ENCODE assay signal across 11 cellular contexts in genomic region chr14:74946659-74947281, GRCh38. TPM values are rescaled to one million over a fixed set of nuclear protein-coding genes. Genes with fewer than 3 reads are reported as not detected.
DNase-seq lines count a peak whose midpoint lies in the region; ATAC-seq, FAIRE-seq and TF ChIP-seq lines count a peak whose summit lies in the region.
"Had no signal": no experiment of that assay in that cellular context is flagged by ENCODE, and none has a peak within 500 bp of the region (broad histone marks: within the 10 kb centered on the region; RNA-seq: fewer than 3 reads in every experiment).

No MANE protein-coding gene starts in this region.

- no peaks in the 10 kb centered on the region for H3K36me3 ChIP-seq in colonic mucosa

- no peak for TF ChIP-seq CTCF in colonic mucosa (IDR thresholded peaks at IDR 0.05)

- FAIRE-seq in urothelium cell line (lab: Jason Lieb, UNC) = peak; percentile 30

- no peak for ATAC-seq in activated naive CD4-positive, alpha-beta T cell treated with anti-CD3 and anti-CD28 coated beads, Interleukin-2, amount 50 U/mL, for 72 hours

- no peaks in the 10 kb centered on the region for H3K9me3 Mint-ChIP-seq in activated naive CD4-positive, alpha-beta T cell treated with anti-CD3 and anti-CD28 coated beads, Interleukin-2, amount 50 U/mL, for 72 hours
- H3K9me3 Mint-ChIP-seq: activated CD4-positive, alpha-beta memory T cell treated with anti-CD3 and anti-CD28 coated beads for 36 hours had no signal

- no peak for DNase-seq in activated naive CD4-positive, alpha-beta T cell treated with anti-CD3 and anti-CD28 coated beads, Interleukin-2, amount 50 U/mL, for 72 hours (ENCODE audit: low spot score in 2 of 2)
- no peak for DNase-seq in activated naive CD4-positive, alpha-beta T cell treated with Interleukin-2 at 50 U/mL for 16 hours
- peak; percentile 23 to 30 for DNase-seq in T47D (ENCODE audit: low read depth in 1 of 2, low spot score in 1 of 2)
- DNase-seq in medulla oblongata (ENCODE audit: extremely low spot score) = peak; percentile 38
- no peak for DNase-seq in urothelium cell line (ENCODE audit: low spot score)
- no peak for DNase-seq in colonic mucosa
- DNase-seq in SKM-1 treated with dmso at 0.1 percent for 144 hours (lab: John Stamatoyannopoulos, UW; ENCODE audit: unreplicated experiment) = no peak
- DNase-seq in activated CD4-positive, alpha-beta T cell treated with anti-CD3 and anti-CD28 coated beads for 4 hours = no peak
- DNase-seq: NCI-H1436 treated with DMSO at 0.1 percent for 48 hours had no signal

- H3K27ac ChIP-seq in colonic mucosa = no peak overlapping the region

- peak overlapping the region; percentile 78 to 87 for H3K27ac Mint-ChIP-seq in activated naive CD4-positive, alpha-beta T cell treated with anti-CD3 and anti-CD28 coated beads, Interleukin-2, amount 50 U/mL, for 72 hours
- H3K27ac Mint-ChIP-seq: activated CD4-positive, alpha-beta memory T cell treated with anti-CD3 and anti-CD28 coated beads for 36 hours had no signal

- no peak overlapping the region for H3K9ac ChIP-seq in colonic mucosa (ENCODE audit: low read depth in 2 of 2, low read length in 2 of 2)

- in situ Hi-C loops in T47D (cut with HindIII; ENCODE audit: low pct_unique_long_range_greater_than_20kb, low sequenced_read_pairs) = no loop called here

- peaks cover 7% of the 10 kb centered on the region for H3K4me1 ChIP-seq in colonic mucosa

- peaks cover 0 to 2% of the 10 kb centered on the region in 2 donors for H3K36me3 Mint-ChIP-seq in activated naive CD4-positive, alpha-beta T cell treated with anti-CD3 and anti-CD28 coated beads, Interleukin-2, amount 50 U/mL, for 72 hours
- H3K36me3 Mint-ChIP-seq: activated CD4-positive, alpha-beta memory T cell treated with anti-CD3 and anti-CD28 coated beads for 36 hours had no signal

- H3K9me3 ChIP-seq in colonic mucosa = no peaks in the 10 kb centered on the region

- no peak overlapping the region for H3K4me3 ChIP-seq in colonic mucosa

- intact Hi-C loops in colonic mucosa (cut with DNase I) = loop anchor here (2.0 to 10.0 kb wide), 2 partner anchors 142 to 358 kb away; no protein-coding TSS in a partner anchor

- no peaks in the 10 kb centered on the region for H3K27me3 ChIP-seq in colonic mucosa

RNA-seq across cellular contexts. Expression of gene PGF, which starts 8.6 kb away (rescaled TPM):
- total RNA-seq in activated naive CD4-positive, alpha-beta T cell treated with anti-CD3 and anti-CD28 coated beads, Interleukin-2, amount 50 U/mL, for 72 hours = under 1 TPM in 1 of 2 donors, not detected in 1; 0.46 TPM
- total RNA-seq in colonic mucosa = 1 to 10 TPM in 1 of 2 donors, under 1 TPM in 1; 0.57 to 2.2 TPM
- total RNA-seq: mononuclear cell had no signal

RNA-seq across cellular contexts. Expression of gene RPS6KL1, which starts 23.7 kb away (rescaled TPM):
- total RNA-seq in activated naive CD4-positive, alpha-beta T cell treated with anti-CD3 and anti-CD28 coated beads, Interleukin-2, amount 50 U/mL, for 72 hours = 1 to 10 TPM; 1.1 to 4.8 TPM
- total RNA-seq in colonic mucosa = 10 to 100 TPM in 1 of 2 donors, 1 to 10 TPM in 1; 9.1 to 14.0 TPM

RNA-seq across cellular contexts. Expression of gene EIF2B2, which starts 56.0 kb away (rescaled TPM):
- total RNA-seq in activated naive CD4-positive, alpha-beta T cell treated with anti-CD3 and anti-CD28 coated beads, Interleukin-2, amount 50 U/mL, for 72 hours = 10 to 100 TPM; 40.1 to 63.7 TPM
- total RNA-seq in colonic mucosa = 10 to 100 TPM; 34.0 to 48.9 TPM

Comparison
In these comparisons a context has a peak if more than half of its experiments do, and no peak if none do; other contexts are left out.
1. DNase-seq: peak in T47D (2 of 2) and medulla oblongata (single experiment); none in activated naive CD4-positive, alpha-beta T cell treated with anti-CD3 and anti-CD28 coated beads, Interleukin-2, amount 50 U/mL, for 72 hours (0 of 2), activated naive CD4-positive, alpha-beta T cell treated with Interleukin-2 at 50 U/mL for 16 hours (single experiment), urothelium cell line (single experiment), colonic mucosa (single experiment), SKM-1 treated with dmso at 0.1 percent for 144 hours (single experiment) and activated CD4-positive, alpha-beta T cell treated with anti-CD3 and anti-CD28 coated beads for 4 hours (0 of 2).